8 cellular contexts compared by ENCODE assay signal in genomic region chr6:7146079-7146828, GRCh38. TPM values are rescaled to one million over a fixed set of nuclear protein-coding genes. Genes with fewer than 3 reads are reported as not detected.
DNase-seq lines count a peak whose midpoint lies in the region; ATAC-seq and TF ChIP-seq lines count a peak whose summit lies in the region.

No MANE protein-coding gene starts in this region.

- intact Hi-C loops in activated CD4-positive, alpha-beta T cell treated with anti-CD3 and anti-CD28 coated beads, Interleukin-2, amount 10 ng/mL, durations not matched to agents 24 days and 14 days (cut with micrococcal nuclease), result loop anchor here (5.0 to 10.0 kb wide), 3 partner anchors 41 to 769 kb away; partner anchors contain the start of genes SSR1 and TXNDC5
- intact Hi-C loops in mucosa of descending colon (cut with DNase I, micrococcal nuclease), result no loop called here

- no peak overlapping the region for H3K9ac ChIP-seq in endodermal cell (ENCODE audit: extremely low read depth, low read length, poor library complexity, severe bottlenecking)

- H3K4me3 ChIP-seq in endodermal cell (ENCODE audit: low read length) (no peak overlapping the region), mucosa of descending colon (no peak overlapping the region), HAP-1 (no peak overlapping the region)

- 66 to 72% methylated on average over 11 to 13 of the region's 13 CpGs for WGBS in endodermal cell (ENCODE audit: insufficient coverage in 1 of 2, insufficient read length in 1 of 2), 2 experiments

- DNase-seq in activated CD4-positive, alpha-beta T cell treated with anti-CD3 and anti-CD28 coated beads, Interleukin-2, amount 10 ng/mL, durations not matched to agents 24 days and 14 days, result peak; percentile 77
- no peak for DNase-seq in activated CD4-positive, alpha-beta T cell treated with anti-CD3 and anti-CD28 coated beads for 4 hours
- DNase-seq in SK-MEL-5 (ENCODE audit: low read depth, low spot score), result peak; percentile 36
- DNase-seq in endodermal cell, result peak; percentile 62
- peak; percentile 78 to 79 (median 79) for DNase-seq in mucosa of descending colon
- DNase-seq in NCI-H226, result no peak
- no peak for DNase-seq in HAP-1 (ENCODE audit: low spot score in 2 of 2)

- peak overlapping the region; percentile 67 for H3K4me3 Mint-ChIP-seq in activated CD4-positive, alpha-beta T cell treated with anti-CD3 and anti-CD28 coated beads, Interleukin-2, amount 10 ng/mL, durations not matched to agents 24 days and 14 days
- peak overlapping the region; percentile 9 for H3K4me3 Mint-ChIP-seq in endodermal cell

- H3K9me3 ChIP-seq in endodermal cell (ENCODE audit: control insufficient read depth, low read length), result no peaks in the 10 kb centered on the region
- no peaks in the 10 kb centered on the region for H3K9me3 ChIP-seq in mucosa of descending colon
- H3K9me3 ChIP-seq in HAP-1, result no peaks in the 10 kb centered on the region

- H3K27ac Mint-ChIP-seq in activated CD4-positive, alpha-beta T cell treated with anti-CD3 and anti-CD28 coated beads, Interleukin-2, amount 10 ng/mL, durations not matched to agents 24 days and 14 days, result peak overlapping the region; percentile 85
- peak overlapping the region; percentile 78 for H3K27ac Mint-ChIP-seq in endodermal cell

- in situ Hi-C loops in SK-MEL-5 (cut with HindIII; ENCODE audit: low pct_unique_long_range_greater_than_20kb, low sequenced_read_pairs), result no loop called here
- in situ Hi-C loops in HAP-1 (cut with MboI; ENCODE audit: low sequenced_read_pairs), result no loop called here

- H3K4me1 Mint-ChIP-seq in activated CD4-positive, alpha-beta T cell treated with anti-CD3 and anti-CD28 coated beads, Interleukin-2, amount 10 ng/mL, durations not matched to agents 24 days and 14 days, result peaks cover 55% of the 10 kb centered on the region
- H3K4me1 Mint-ChIP-seq in endodermal cell, result peaks cover 67% of the 10 kb centered on the region

- TF ChIP-seq CTCF in endodermal cell (conservative IDR thresholded peaks at IDR 0.05) (no peak), mucosa of descending colon (IDR thresholded peaks at IDR 0.05) (no peak)

- H3K36me3 Mint-ChIP-seq in activated CD4-positive, alpha-beta T cell treated with anti-CD3 and anti-CD28 coated beads, Interleukin-2, amount 10 ng/mL, durations not matched to agents 24 days and 14 days (ENCODE audit: low read depth), result peaks cover 1% of the 10 kb centered on the region
- H3K36me3 Mint-ChIP-seq in endodermal cell (ENCODE audit: low read depth), result no peaks in the 10 kb centered on the region

- H3K36me3 ChIP-seq in endodermal cell (ENCODE audit: control insufficient read depth, insufficient read depth, low read length) (no peaks in the 10 kb centered on the region), mucosa of descending colon (ENCODE audit: low read depth) (no peaks in the 10 kb centered on the region), HAP-1 (replicated peaks) (no peaks in the 10 kb centered on the region; the same call in 1 of the 2 replicates)

- ATAC-seq in HG03139 (IDR thresholded peaks at IDR 0.05; ENCODE audit: unreplicated experiment) (peak; percentile 48), mucosa of descending colon (peak; percentile 87)

- no peaks in the 10 kb centered on the region for H3K27me3 ChIP-seq in endodermal cell (ENCODE audit: control insufficient read depth, insufficient read depth, low read length, poor library complexity, severe bottlenecking)
- no peaks in the 10 kb centered on the region for H3K27me3 ChIP-seq in HAP-1 (ENCODE audit: low read depth)

- H3K9me3 Mint-ChIP-seq in activated CD4-positive, alpha-beta T cell treated with anti-CD3 and anti-CD28 coated beads, Interleukin-2, amount 10 ng/mL, durations not matched to agents 24 days and 14 days, result no peaks in the 10 kb centered on the region
- no peaks in the 10 kb centered on the region for H3K9me3 Mint-ChIP-seq in endodermal cell

- H3K27me3 Mint-ChIP-seq in activated CD4-positive, alpha-beta T cell treated with anti-CD3 and anti-CD28 coated beads, Interleukin-2, amount 10 ng/mL, durations not matched to agents 24 days and 14 days, result no peaks in the 10 kb centered on the region
- no peaks in the 10 kb centered on the region for H3K27me3 Mint-ChIP-seq in endodermal cell (ENCODE audit: insufficient read depth)

- H3K4me1 ChIP-seq in endodermal cell (ENCODE audit: control insufficient read depth, insufficient read depth, low read length) (peaks cover 32% of the 10 kb centered on the region), mucosa of descending colon (ENCODE audit: low read depth) (peaks cover 54% of the 10 kb centered on the region), HAP-1 (peaks cover 19% of the 10 kb centered on the region)

- peak overlapping the region; percentile 13 for H3K27ac ChIP-seq in endodermal cell (ENCODE audit: low read depth, low read length)

RNA-seq across cellular contexts. Expression of gene RREB1, which starts 38.5 kb away (rescaled TPM):
- 13.9 and 16.8 TPM in 2 replicates for total RNA-seq in activated CD4-positive, alpha-beta T cell treated with anti-CD3 and anti-CD28 coated beads, Interleukin-2, amount 10 ng/mL, durations not matched to agents 24 days and 14 days
- total RNA-seq in SK-MEL-5 (2014; rRNA removed; shearing (Covaris generic)), result 15.7 and 19.5 TPM in 2 replicates
- polyA plus RNA-seq in SK-MEL-5 (2015; cell fraction: cytosol; rRNA removed), result 20.0 and 26.7 TPM in 2 replicates
- 18.9 and 21.5 TPM in 2 replicates for polyA plus RNA-seq in SK-MEL-5 (2015; cell fraction: nucleus; rRNA removed)
- total RNA-seq in endodermal cell, result 10 to 100 TPM; 51.2 to 64.3 TPM
- 13.7 TPM for polyA plus RNA-seq in endodermal cell (2013, experiment 1 of 2)
- 15.6 TPM for polyA plus RNA-seq in endodermal cell (2013, experiment 2 of 2)
- total RNA-seq in mucosa of descending colon, result 10 to 100 TPM; 64.9 to 85.9 (median 74.7) TPM

Comparison
In these comparisons a context has a peak if more than half of its experiments do, and no peak if none do; other contexts are left out.
1. DNase-seq: peak in activated CD4-positive, alpha-beta T cell treated with anti-CD3 and anti-CD28 coated beads, Interleukin-2, amount 10 ng/mL, durations not matched to agents 24 days and 14 days (single experiment), SK-MEL-5 (single experiment), endodermal cell (single experiment) and mucosa of descending colon (3 of 3); none in activated CD4-positive, alpha-beta T cell treated with anti-CD3 and anti-CD28 coated beads for 4 hours (0 of 2), NCI-H226 (single experiment) and HAP-1 (0 of 2).